ENCODE assay signal across 10 cellular contexts in the genomic region with DNA sequence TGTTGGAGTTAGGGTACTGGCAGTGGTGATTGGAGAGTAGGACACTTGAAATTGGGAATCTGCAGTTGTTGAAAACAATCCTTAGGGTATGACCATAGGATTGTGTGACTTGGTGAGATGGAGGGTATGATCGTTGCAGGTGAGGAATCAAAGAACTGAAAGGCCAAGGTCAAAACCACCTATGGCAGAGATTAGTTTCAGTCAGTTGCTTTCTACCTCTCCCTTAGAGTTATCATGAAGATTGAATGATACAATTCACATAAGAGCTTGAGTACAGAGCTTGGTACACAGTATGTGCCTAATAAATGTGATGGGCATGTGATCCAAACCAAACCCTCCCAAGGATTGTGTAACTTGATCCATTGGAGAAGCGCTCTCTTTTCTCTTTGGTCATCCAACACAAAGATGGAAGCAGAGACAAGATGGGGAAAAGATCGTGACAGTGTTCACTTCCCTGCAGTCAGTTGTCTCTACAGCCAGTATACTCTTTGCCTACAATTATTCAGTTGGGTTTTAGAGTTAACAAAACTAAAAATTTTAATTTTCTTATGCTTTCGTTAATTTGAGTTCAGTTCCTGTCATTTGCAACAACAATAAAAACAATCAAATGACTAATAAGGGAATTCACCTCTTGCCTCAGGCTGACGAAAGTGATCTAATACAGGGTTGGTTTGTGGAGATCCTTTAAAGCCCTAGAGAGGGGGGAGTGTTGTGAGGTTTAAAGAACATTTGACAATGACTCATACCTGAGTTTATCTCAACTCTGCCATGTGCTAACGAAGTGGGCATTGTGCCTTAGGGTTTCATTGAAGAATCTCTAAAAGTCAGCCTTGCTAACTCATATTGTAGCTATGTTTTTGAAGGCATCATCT. TPM values are rescaled to one million over a fixed set of nuclear protein-coding genes. Genes with fewer than 3 reads are reported as not detected.
DNase-seq lines count a peak whose midpoint lies in the region; ATAC-seq and TF ChIP-seq lines count a peak whose summit lies in the region.
"Had no signal": no experiment of that assay in that cellular context is flagged by ENCODE, and none has a peak within 500 bp of the region (broad histone marks: within the 10 kb centered on the region; RNA-seq: fewer than 3 reads in every experiment).

No MANE protein-coding gene starts in this region.

- peak; percentile 95 to 96 for ATAC-seq in activated T-cell treated with anti-CD3 and anti-CD28 coated beads, Interleukin-2, amount 50 U/mL, for 4 hours
- peak; percentile 51 for ATAC-seq in effector memory CD8-positive, alpha-beta T cell (replicated peaks)
- ATAC-seq in stimulated activated naive B cell treated with anti-CD40 and anti-IgM and Interleukin-4, amounts not matched to agents 10 μg/mL and 1 μg/mL and 100 μg/mL, for 72 hours (replicated peaks), result peak; percentile 31 to 69
- ATAC-seq in HG03025 (IDR thresholded peaks at IDR 0.05; ENCODE audit: low FRiP score, unreplicated experiment) (no peak), upper lobe of left lung (ENCODE audit: low FRiP score in 2 of 2) (no peak)

- H3K36me3 ChIP-seq in upper lobe of left lung, result no peaks in the 10 kb centered on the region

- no peaks in the 10 kb centered on the region for H3K4me1 ChIP-seq in upper lobe of left lung

- no peak for TF ChIP-seq EP300 in upper lobe of left lung (IDR thresholded peaks at IDR 0.05)

- no peak overlapping the region for H3K27ac Mint-ChIP-seq in effector memory CD8-positive, alpha-beta T cell
- no peak overlapping the region for H3K27ac Mint-ChIP-seq in stimulated activated naive B cell treated with anti-CD40 and anti-IgM and Interleukin-4, amounts not matched to agents 10 μg/mL and 1 μg/mL and 100 μg/mL, for 72 hours

- peaks cover 8% of the 10 kb centered on the region for H3K4me1 Mint-ChIP-seq in activated T-cell treated with anti-CD3 and anti-CD28 coated beads, Interleukin-2, amount 50 U/mL, for 4 hours (ENCODE audit: low read depth)
- H3K4me1 Mint-ChIP-seq in effector memory CD8-positive, alpha-beta T cell (ENCODE audit: low read depth in 2 of 2), result peaks cover 0 to 5% of the 10 kb centered on the region in 2 donors
- H3K4me1 Mint-ChIP-seq in stimulated activated naive B cell treated with anti-CD40 and anti-IgM and Interleukin-4, amounts not matched to agents 10 μg/mL and 1 μg/mL and 100 μg/mL, for 72 hours, result peaks cover 0 to 2% of the 10 kb centered on the region in 2 donors

- no peaks in the 10 kb centered on the region for H3K27me3 Mint-ChIP-seq in activated T-cell treated with anti-CD3 and anti-CD28 coated beads, Interleukin-2, amount 50 U/mL, for 4 hours (ENCODE audit: low read depth)
- peaks cover 24 to 25% of the 10 kb centered on the region in 2 donors for H3K27me3 Mint-ChIP-seq in effector memory CD8-positive, alpha-beta T cell
- H3K27me3 Mint-ChIP-seq in stimulated activated naive B cell treated with anti-CD40 and anti-IgM and Interleukin-4, amounts not matched to agents 10 μg/mL and 1 μg/mL and 100 μg/mL, for 72 hours, result peaks cover 29% of the 10 kb centered on the region in 2 donors

- H3K9me3 ChIP-seq in upper lobe of left lung, result no peaks in the 10 kb centered on the region

- H3K4me3 Mint-ChIP-seq in activated T-cell treated with anti-CD3 and anti-CD28 coated beads, Interleukin-2, amount 50 U/mL, for 4 hours, result no peak overlapping the region
- H3K4me3 Mint-ChIP-seq in effector memory CD8-positive, alpha-beta T cell, result no peak overlapping the region
- no peak overlapping the region for H3K4me3 Mint-ChIP-seq in stimulated activated naive B cell treated with anti-CD40 and anti-IgM and Interleukin-4, amounts not matched to agents 10 μg/mL and 1 μg/mL and 100 μg/mL, for 72 hours

- no peak for TF ChIP-seq CTCF in upper lobe of left lung (IDR thresholded peaks at IDR 0.05)

- DNase-seq in activated T-cell treated with anti-CD3 and anti-CD28 coated beads, Interleukin-2, amount 50 U/mL, for 4 hours, result no peak
- DNase-seq in activated T-cell treated with anti-CD3 and anti-CD28 coated beads for 4 hours (no peak), OCI-M1 (lab: John Stamatoyannopoulos, UW) (peak; percentile 75), AG08396 (ENCODE audit: low spot score) (no peak), upper lobe of left lung (no peak)
- DNase-seq in effector memory CD8-positive, alpha-beta T cell, result no peak
- no peak for DNase-seq in stimulated activated naive B cell treated with anti-CD40 and anti-IgM and Interleukin-4, amounts not matched to agents 10 μg/mL and 1 μg/mL and 100 μg/mL, for 72 hours
- DNase-seq: dorsolateral prefrontal cortex, NCI-H2029 treated with DMSO at 0.1 percent for 48 hours had no signal

- no peak overlapping the region for H3K4me3 ChIP-seq in upper lobe of left lung
- H3K4me3 ChIP-seq: dorsolateral prefrontal cortex had no signal

- WGBS in upper lobe of left lung, 2 donors, result 86% methylated on average over 6 of the region's 6 CpGs

- peaks cover 4% of the 10 kb centered on the region for H3K9me3 Mint-ChIP-seq in activated T-cell treated with anti-CD3 and anti-CD28 coated beads, Interleukin-2, amount 50 U/mL, for 4 hours
- no peaks in the 10 kb centered on the region for H3K9me3 Mint-ChIP-seq in effector memory CD8-positive, alpha-beta T cell
- peaks cover 3 to 4% of the 10 kb centered on the region in 2 donors for H3K9me3 Mint-ChIP-seq in stimulated activated naive B cell treated with anti-CD40 and anti-IgM and Interleukin-4, amounts not matched to agents 10 μg/mL and 1 μg/mL and 100 μg/mL, for 72 hours

- no peaks in the 10 kb centered on the region for H3K36me3 Mint-ChIP-seq in activated T-cell treated with anti-CD3 and anti-CD28 coated beads, Interleukin-2, amount 50 U/mL, for 4 hours (ENCODE audit: insufficient read depth)
- no peaks in the 10 kb centered on the region for H3K36me3 Mint-ChIP-seq in effector memory CD8-positive, alpha-beta T cell (ENCODE audit: insufficient read depth)
- H3K36me3 Mint-ChIP-seq in stimulated activated naive B cell treated with anti-CD40 and anti-IgM and Interleukin-4, amounts not matched to agents 10 μg/mL and 1 μg/mL and 100 μg/mL, for 72 hours, result peaks cover 0 to 2% of the 10 kb centered on the region in 2 donors

- TF ChIP-seq POLR2A in upper lobe of left lung (IDR thresholded peaks at IDR 0.05), result no peak

- H3K27me3 ChIP-seq in upper lobe of left lung, result no peaks in the 10 kb centered on the region

- no peak overlapping the region for H3K27ac ChIP-seq in upper lobe of left lung
- H3K27ac ChIP-seq: dorsolateral prefrontal cortex had no signal

RNA-seq across cellular contexts. Expression of gene SMAD2, which starts 14.7 kb away (rescaled TPM):
- 100 to 1,000 TPM; 129 to 147 (median 138) TPM for total RNA-seq in activated T-cell treated with anti-CD3 and anti-CD28 coated beads, Interleukin-2, amount 50 U/mL, for 4 hours
- 100 to 1,000 TPM in 3 of 6 donors, 10 to 100 TPM in 3; 52.1 to 151 (median 97.8) TPM for total RNA-seq in upper lobe of left lung

Comparison
In these comparisons a context has a peak if more than half of its experiments do, and no peak if none do; other contexts are left out.
1. ATAC-seq: peak in activated T-cell treated with anti-CD3 and anti-CD28 coated beads, Interleukin-2, amount 50 U/mL, for 4 hours (2 of 2), effector memory CD8-positive, alpha-beta T cell (single experiment) and stimulated activated naive B cell treated with anti-CD40 and anti-IgM and Interleukin-4, amounts not matched to agents 10 μg/mL and 1 μg/mL and 100 μg/mL, for 72 hours (2 of 2); none in HG03025 (single experiment) and upper lobe of left lung (0 of 2).